19 cellular contexts compared by ENCODE assay signal in the genomic region with DNA sequence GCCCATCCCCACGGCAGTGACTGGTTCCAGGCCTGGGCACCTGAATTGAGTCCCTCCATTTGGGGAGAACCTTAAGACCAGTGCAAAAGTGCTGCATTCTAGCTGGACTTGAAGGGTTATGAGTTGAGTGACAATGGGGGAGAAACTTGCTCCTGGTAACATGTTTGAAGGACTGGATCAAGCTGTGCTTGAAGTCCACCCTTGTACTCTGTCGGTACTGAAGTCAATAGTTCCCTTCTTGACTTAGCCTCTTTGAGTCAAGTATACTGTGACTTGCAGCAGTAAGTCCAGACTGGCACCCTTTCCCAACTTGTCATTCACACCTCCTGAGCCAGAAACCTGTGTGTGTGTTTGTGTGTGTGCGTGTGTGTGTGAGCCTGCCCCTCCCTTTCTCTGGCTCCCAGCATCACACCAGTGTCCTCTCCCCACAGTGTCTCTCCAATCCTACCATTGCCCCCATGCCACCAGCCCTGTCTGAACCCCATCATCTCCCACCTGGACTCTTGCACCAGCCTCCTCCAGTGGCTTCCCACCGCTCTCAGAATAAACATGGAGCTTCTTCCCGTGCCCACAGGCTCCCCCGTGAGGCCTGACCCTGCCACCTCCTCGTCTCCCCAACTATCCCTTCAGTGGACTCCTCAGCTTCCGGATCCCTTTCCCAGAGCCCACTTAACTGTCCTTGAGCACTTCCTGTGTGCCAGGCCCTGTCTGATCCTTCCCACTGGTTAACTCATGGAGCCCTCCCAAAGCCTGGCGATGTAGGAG. TPM values are rescaled to one million over a fixed set of nuclear protein-coding genes. Genes with fewer than 3 reads are reported as not detected.
DNase-seq lines count a peak whose midpoint lies in the region; ATAC-seq, FAIRE-seq and TF ChIP-seq lines count a peak whose summit lies in the region.
"Had no signal": no experiment of that assay in that cellular context is flagged by ENCODE, and none has a peak within 500 bp of the region (broad histone marks: within the 10 kb centered on the region; RNA-seq: fewer than 3 reads in every experiment).

No MANE protein-coding gene starts in this region.

- peak overlapping the region; percentile 43 for H3K4me3 Mint-ChIP-seq in HFFc6
- H3K4me3 Mint-ChIP-seq: activated CD8-positive, alpha-beta T cell treated with anti-CD3 and anti-CD28 coated beads for 36 hours; activated T-helper 1 cell treated with anti-CD3 and anti-CD28 coated beads, Interleukin-12 subunit alpha, Interleukin-12 subunit beta, Interleukin-2, Interleukin-4 antibody, amounts not matched to agents 30 ng/mL and 10 ng/mL and 1 ng/mL, durations not matched to agents 14 hours and 24 hours and 36 hours; dendritic cell treated with granulocyte-macrophage colony-stimulating factor and Interleukin-4, amounts not matched to agents 40 ng/mL and 50 ng/mL, for 4 days had no signal

- H3K27ac ChIP-seq in ascending aorta (peak overlapping the region; percentile 38 to 48), kidney (ENCODE audit: low read depth in 2 of 2, low read length in 2 of 2) (no peak overlapping the region), subcutaneous abdominal adipose tissue (ENCODE audit: low read depth, low read length) (peak overlapping the region; percentile 62)
- H3K27ac ChIP-seq: C4-2B, psoas muscle had no signal

- H3K36me3 ChIP-seq in ascending aorta (no peaks in the 10 kb centered on the region), kidney (ENCODE audit: control insufficient read depth in 1 of 2, insufficient read depth in 2 of 2, low read length in 2 of 2) (no peaks in the 10 kb centered on the region), subcutaneous abdominal adipose tissue (ENCODE audit: control insufficient read depth in 5 of 5, insufficient read depth in 5 of 5, low read length in 5 of 5) (no peaks in the 10 kb centered on the region)
- H3K36me3 ChIP-seq: thoracic aorta had no signal

- DNase-seq in HFFc6 (no peak), ascending aorta (ENCODE audit: low spot score in 2 of 2) (peak in 1 of 2 donors; percentile 61), kidney (peak; percentile 46), GM19240 (ENCODE audit: insufficient read length, low spot score) (no peak), amygdala (lab: John Stamatoyannopoulos, UW) (no peak)
- DNase-seq in activated CD4-positive, alpha-beta T cell treated with anti-CD3 and anti-CD28 coated beads for 4 hours, result no peak
- DNase-seq: activated CD8-positive, alpha-beta T cell treated with anti-CD3 and anti-CD28 coated beads for 36 hours; NCI-H187 treated with DMSO at 0.1 percent for 48 hours; NCI-H446 treated with DMSO at 0.1 percent for 48 hours had no signal

- H3K4me1 ChIP-seq in ascending aorta (peaks cover 0 to 6% of the 10 kb centered on the region in 2 donors), kidney (ENCODE audit: control insufficient read depth in 1 of 2, insufficient read depth in 1 of 2, low read depth in 1 of 2, low read length in 2 of 2) (no peaks in the 10 kb centered on the region), subcutaneous abdominal adipose tissue (ENCODE audit: control insufficient read depth in 5 of 5, insufficient read depth in 5 of 5, low read length in 5 of 5) (peaks cover 15 to 61% (median 44%) of the 10 kb centered on the region in 5 donors)
- H3K4me1 ChIP-seq: psoas muscle had no signal

- no peak overlapping the region for H3K4me3 ChIP-seq in ascending aorta
- H3K4me3 ChIP-seq in kidney (ENCODE audit: low read length in 2 of 2), result no peak overlapping the region
- no peak overlapping the region for H3K4me3 ChIP-seq in subcutaneous abdominal adipose tissue (ENCODE audit: low read depth in 1 of 5, low read length in 5 of 5)
- H3K4me3 ChIP-seq: psoas muscle, thoracic aorta had no signal

- H3K27me3 ChIP-seq in ascending aorta (no peaks in the 10 kb centered on the region), subcutaneous abdominal adipose tissue (ENCODE audit: control insufficient read depth in 5 of 5, insufficient read depth in 4 of 5, low read length in 5 of 5) (peaks cover 0 to 5% (median 0%) of the 10 kb centered on the region in 5 donors)

- H3K27me3 Mint-ChIP-seq in HFFc6 (ENCODE audit: insufficient read depth), result no peaks in the 10 kb centered on the region

- no peaks in the 10 kb centered on the region for H3K9me3 ChIP-seq in ascending aorta
- H3K9me3 ChIP-seq in kidney (ENCODE audit: control insufficient read depth in 1 of 2, low read length in 2 of 2), result peaks cover 0 to 2% of the 10 kb centered on the region in 2 donors
- peaks cover 0 to 9% (median 4%) of the 10 kb centered on the region in 5 donors for H3K9me3 ChIP-seq in subcutaneous abdominal adipose tissue (ENCODE audit: control insufficient read depth in 5 of 5, low read length in 5 of 5)
- H3K9me3 ChIP-seq: psoas muscle, thoracic aorta had no signal

- no peak for ATAC-seq in HG03442 (IDR thresholded peaks at IDR 0.05; ENCODE audit: unreplicated experiment)
- ATAC-seq: activated CD8-positive, alpha-beta T cell treated with anti-CD3 and anti-CD28 coated beads for 36 hours; esophagus mucosa; left lobe of liver had no signal

- TF ChIP-seq CTCF in HFFc6 (IDR thresholded peaks at IDR 0.05) (0 out of 2 replicates have a peak, but pooled peaks have one; percentile 11), ascending aorta (IDR thresholded peaks at IDR 0.05) (no peak), kidney (IDR thresholded peaks at IDR 0.05; ENCODE audit: borderline replicate concordance, extremely low read depth, insufficient read depth) (no peak)

- peaks cover 65% of the 10 kb centered on the region for H3K4me1 Mint-ChIP-seq in HFFc6 (ENCODE audit: low read depth)

- H3K27ac Mint-ChIP-seq in HFFc6, result peak overlapping the region; percentile 99
- H3K27ac Mint-ChIP-seq: activated CD8-positive, alpha-beta T cell treated with anti-CD3 and anti-CD28 coated beads for 36 hours; activated T-helper 1 cell treated with anti-CD3 and anti-CD28 coated beads, Interleukin-12 subunit alpha, Interleukin-12 subunit beta, Interleukin-2, Interleukin-4 antibody, amounts not matched to agents 30 ng/mL and 10 ng/mL and 1 ng/mL, durations not matched to agents 14 hours and 24 hours and 36 hours; dendritic cell treated with granulocyte-macrophage colony-stimulating factor and Interleukin-4, amounts not matched to agents 40 ng/mL and 50 ng/mL, for 4 days had no signal

- no peak overlapping the region for H3K9ac ChIP-seq in kidney (ENCODE audit: low read length in 2 of 2)
- H3K9ac ChIP-seq in subcutaneous abdominal adipose tissue (ENCODE audit: low read length in 5 of 5), result no peak overlapping the region

- H3K36me3 Mint-ChIP-seq in HFFc6 (ENCODE audit: low read depth), result peaks cover 25% of the 10 kb centered on the region

- no peak for FAIRE-seq in kidney (lab: Jason Lieb, UNC)
- FAIRE-seq: H54 had no signal

- H3K9me3 Mint-ChIP-seq in HFFc6, result peaks cover 20% of the 10 kb centered on the region
- H3K9me3 Mint-ChIP-seq: dendritic cell treated with granulocyte-macrophage colony-stimulating factor and Interleukin-4, amounts not matched to agents 40 ng/mL and 50 ng/mL, for 4 days had no signal

- intact Hi-C loops in ascending aorta (cut with DNase I), result no loop called here
- intact Hi-C loops in kidney (cut with DNase I), result no loop called here

RNA-seq across cellular contexts. Expression of a gene that starts 10.2 kb away (rescaled TPM):
- total RNA-seq in HFFc6 (2021; fragmentation: NEBNext Ultra II Directional; extraction: Animal tissue kit (Norgen Biotek cat#: 25700)), result 10 to 100 TPM; 55.7 to 84.5 (median 69.4) TPM
- total RNA-seq in ascending aorta (323 TPM), kidney (43.4 TPM)
- 3.2 TPM for polyA plus RNA-seq in kidney (ENCODE audit: insufficient read depth, low read depth, low replicate concordance)
- total RNA-seq: activated T-helper 1 cell treated with anti-CD3 and anti-CD28 coated beads, Interleukin-12 subunit alpha, Interleukin-12 subunit beta, Interleukin-2, Interleukin-4 antibody, amounts not matched to agents 30 ng/mL and 10 ng/mL and 1 ng/mL, durations not matched to agents 14 hours and 24 hours and 36 hours had no signal

RNA-seq across cellular contexts. Expression of a gene that starts 58.6 kb away (rescaled TPM):
- 10 to 100 TPM in 2 of 6 experiments, 1 to 10 TPM in 4; 8.0 to 12.4 (median 9.1) TPM for total RNA-seq in HFFc6 (2021; fragmentation: NEBNext Ultra II Directional; extraction: Animal tissue kit (Norgen Biotek cat#: 25700))
- total RNA-seq in ascending aorta (15.8 TPM), kidney (28.3 TPM)
- polyA plus RNA-seq in kidney (ENCODE audit: insufficient read depth, low read depth, low replicate concordance), result 43.7 TPM

Comparison
In these comparisons a context has a peak if more than half of its experiments do, and no peak if none do; other contexts are left out.
1. H3K27ac ChIP-seq: peak in ascending aorta (2 of 2) and subcutaneous abdominal adipose tissue (single experiment); none in kidney (0 of 2).